ENCODE assay signal across 5 cellular contexts in genomic region chr11:113911491-113911890, GRCh38. TPM values are rescaled to one million over a fixed set of nuclear protein-coding genes. Genes with fewer than 3 reads are reported as not detected.
"Had no signal": no experiment of that assay in that cellular context is flagged by ENCODE, and none has a peak within 500 bp of the region (broad histone marks: within the 10 kb centered on the region; RNA-seq: fewer than 3 reads in every experiment).

No MANE protein-coding gene starts in this region.

RNA-seq across cellular contexts. Expression of gene HTR3B, which starts 6.9 kb away (rescaled TPM):
- total RNA-seq: HT-29, HT1080, IMR-90, K562 had no signal
- polyA plus RNA-seq: IgD-negative memory B cell, IMR-90, K562 had no signal
